Comparison of ENCODE assay signal across 18 cellular contexts in genomic region chr16:86074651-86075487, GRCh38.
A peak's percentile ranks its signal among the peaks of the same experiment; 100 is the strongest.
DNase-seq lines count a peak whose midpoint lies in the region; TF ChIP-seq lines count a peak whose summit lies in the region.
"Had no signal": no experiment of that assay in that cellular context is flagged by ENCODE, and none has a peak within 500 bp of the region (broad histone marks: within the 10 kb centered on the region; RNA-seq: fewer than 3 reads in every experiment).

No MANE protein-coding gene starts in this region.

- H3K9me3 ChIP-seq in Peyer's patch, result no peaks in the 10 kb centered on the region
- H3K9me3 ChIP-seq in hepatocyte (ENCODE audit: low read depth), result no peaks in the 10 kb centered on the region
- H3K9me3 ChIP-seq in muscle layer of colon (ENCODE audit: low read length), result no peaks in the 10 kb centered on the region
- H3K9me3 ChIP-seq in esophagus muscularis mucosa, result no peaks in the 10 kb centered on the region
- H3K9me3 ChIP-seq: uterus had no signal

- H3K27ac ChIP-seq in Peyer's patch, result peak overlapping the region in 3 of 4 donors; percentile 10 to 68 (median 57)
- H3K27ac ChIP-seq in hepatocyte, result peak overlapping the region; percentile 41
- H3K27ac ChIP-seq in muscle layer of colon (ENCODE audit: low read depth, low read length), result peak overlapping the region; percentile 12
- no peak overlapping the region for H3K27ac ChIP-seq in esophagus muscularis mucosa (replicated peaks in 1 of 4)
- H3K27ac ChIP-seq: epithelial cell of prostate, uterus had no signal

- WGBS in hepatocyte (ENCODE audit: low lambda C conversion rate, missing lambda C conversion rate), result 47% methylated on average over 20 of the region's 20 CpGs
- WGBS in esophagus muscularis mucosa, result 80% methylated on average over 16 of the region's 20 CpGs

- intact Hi-C loops in esophagus muscularis mucosa (cut with DNase I), result loop anchor here (10.0 kb wide), 1 partner anchor 140 kb away; no protein-coding TSS in a partner anchor

- no peaks in the 10 kb centered on the region for H3K4me1 ChIP-seq in Peyer's patch
- H3K4me1 ChIP-seq in hepatocyte (ENCODE audit: insufficient read depth), result peaks cover 4% of the 10 kb centered on the region
- H3K4me1 ChIP-seq in muscle layer of colon (ENCODE audit: insufficient read depth, low read length), result peaks cover 28% of the 10 kb centered on the region
- H3K4me1 ChIP-seq in esophagus muscularis mucosa, result peaks cover 0 to 23% (median 8%) of the 10 kb centered on the region in 4 donors
- H3K4me1 ChIP-seq: uterus had no signal

- TF ChIP-seq POLR2A in Peyer's patch (IDR thresholded peaks at IDR 0.05) (no peak), esophagus muscularis mucosa (IDR thresholded peaks at IDR 0.05; ENCODE audit: low read depth) (no peak)

- H3K9ac ChIP-seq in muscle layer of colon (ENCODE audit: low read length), result no peak overlapping the region

- TF ChIP-seq CTCF in Peyer's patch (IDR thresholded peaks at IDR 0.05) (no peak), hepatocyte (IDR thresholded peaks at IDR 0.05; ENCODE audit: poor library complexity) (no peak), esophagus muscularis mucosa (IDR thresholded peaks at IDR 0.05) (no peak)

- DNase-seq in Daoy (ENCODE audit: low read depth) (peak; percentile 66), Peyer's patch (peak in 2 of 3 donors; percentile 43 to 44), hepatocyte (ENCODE audit: low spot score) (peak; percentile 23), T-helper 1 cell (no peak), esophagus muscularis mucosa (ENCODE audit: extremely low spot score) (no peak), NCI-H2227 (lab: John Stamatoyannopoulos, UW; ENCODE audit: unreplicated experiment) (no peak)
- DNase-seq in stimulated activated CD4-positive, alpha-beta T cell treated with anti-CD3 and anti-CD28 coated beads, Interleukin-2, amount 100 ng/mL, for 24 hours, result no peak
- DNase-seq: activated CD4-positive, alpha-beta T cell treated with anti-CD3 and anti-CD28 coated beads for 1 hour; activated naive CD8-positive, alpha-beta T cell treated with anti-CD3 and anti-CD28 coated beads for 36 hours; Calu3; central memory CD4-positive, alpha-beta T cell; KG1; left cardiac atrium; nucleus accumbens; stimulated activated naive B cell treated with anti-CD40 and anti-IgM and Interleukin-4, amounts not matched to agents 10 μg/mL and 1 μg/mL and 100 μg/mL, for 72 hours; uterus had no signal

- H3K4me3 ChIP-seq in Peyer's patch (no peak overlapping the region), hepatocyte (no peak overlapping the region), muscle layer of colon (ENCODE audit: low read depth in 1 of 2, low read length in 2 of 2) (no peak overlapping the region), esophagus muscularis mucosa (no peak overlapping the region)
- H3K4me3 ChIP-seq: uterus had no signal

- H4K20me1 ChIP-seq in hepatocyte (ENCODE audit: insufficient read depth, poor library complexity, severe bottlenecking), result no peaks in the 10 kb centered on the region

- H3K27me3 ChIP-seq in Peyer's patch (no peaks in the 10 kb centered on the region), hepatocyte (no peaks in the 10 kb centered on the region), muscle layer of colon (ENCODE audit: control insufficient read depth in 1 of 2, insufficient read depth in 2 of 2, low read length in 2 of 2) (no peaks in the 10 kb centered on the region), esophagus muscularis mucosa (no peaks in the 10 kb centered on the region)
- H3K27me3 ChIP-seq: uterus had no signal

- no peaks in the 10 kb centered on the region for H3K79me2 ChIP-seq in hepatocyte

- no peak for TF ChIP-seq EP300 in esophagus muscularis mucosa (IDR thresholded peaks at IDR 0.05)

- H2AFZ ChIP-seq in hepatocyte, result no peak overlapping the region

- H3K9me2 ChIP-seq in hepatocyte (replicated peaks; ENCODE audit: insufficient read depth), result no peaks in the 10 kb centered on the region

- H3K4me2 ChIP-seq in hepatocyte, result no peak overlapping the region

- H3K36me3 ChIP-seq in Peyer's patch (no peaks in the 10 kb centered on the region), hepatocyte (replicated peaks; ENCODE audit: insufficient read depth, low read depth) (no peaks in the 10 kb centered on the region), muscle layer of colon (ENCODE audit: insufficient read depth, low read length) (no peaks in the 10 kb centered on the region), esophagus muscularis mucosa (no peaks in the 10 kb centered on the region)
- H3K36me3 ChIP-seq: uterus had no signal

Comparison
In these comparisons a context has a peak if more than half of its experiments do, and no peak if none do; other contexts are left out.
1. DNase-seq: peak in Daoy (single experiment), Peyer's patch (2 of 3) and hepatocyte (single experiment); none in T-helper 1 cell (0 of 5), esophagus muscularis mucosa (single experiment), stimulated activated CD4-positive, alpha-beta T cell treated with anti-CD3 and anti-CD28 coated beads, Interleukin-2, amount 100 ng/mL, for 24 hours (0 of 2) and NCI-H2227 (single experiment).
2. H3K27ac ChIP-seq: peak in Peyer's patch (3 of 4), hepatocyte (single experiment) and muscle layer of colon (single experiment); none in esophagus muscularis mucosa (0 of 4).